21 cellular contexts compared by ENCODE assay signal in the genomic region with DNA sequence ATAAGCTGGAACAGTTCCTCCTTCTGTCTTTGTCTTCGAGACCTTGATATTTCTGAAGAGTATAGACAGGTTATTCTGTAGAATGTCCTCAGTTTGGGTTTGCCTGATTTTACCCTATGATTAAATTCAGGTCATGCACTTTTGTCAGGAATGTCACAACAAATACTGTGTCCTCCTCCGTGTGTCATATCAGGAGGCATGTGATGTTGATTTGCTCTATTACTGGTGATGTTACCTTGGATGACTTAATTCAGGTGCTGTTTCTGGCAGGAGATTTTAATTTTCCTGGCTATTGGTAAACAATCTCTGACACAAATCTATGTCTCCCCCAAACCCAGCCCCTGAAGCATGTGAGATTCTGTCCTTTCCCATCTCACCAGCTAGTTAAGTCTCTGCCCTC. TPM values are rescaled to one million over a fixed set of nuclear protein-coding genes. Genes with fewer than 3 reads are reported as not detected.
DNase-seq lines count a peak whose midpoint lies in the region; ATAC-seq and TF ChIP-seq lines count a peak whose summit lies in the region.
"Had no signal": no experiment of that assay in that cellular context is flagged by ENCODE, and none has a peak within 500 bp of the region (broad histone marks: within the 10 kb centered on the region; RNA-seq: fewer than 3 reads in every experiment).

No MANE protein-coding gene starts in this region.

- DNase-seq in Calu3 = no peak
- peak in 1 of 2 experiments; percentile 49 for DNase-seq in PC-9
- DNase-seq in naive B cell = peak; percentile 26
- DNase-seq in DMS153 (lab: John Stamatoyannopoulos, UW) = no peak
- DNase-seq in esophagus squamous epithelium (lab: John Stamatoyannopoulos, UW) = no peak
- DNase-seq: colonic mucosa, DMS79, GM23248, kidney, lower lobe of right lung, NCI-H1436 treated with DMSO at 0.1 percent for 48 hours, NCI-H510A, SK-N-SH, T1000 had no signal

- CTCF ChIA-PET in Calu3 (lab: Charles Lee) = interaction anchor here (0.6 kb wide), 2 partner anchors 10 to 785 kb away, joined by 3 read pairs; no protein-coding TSS in a partner anchor
- CTCF ChIA-PET in PC-9 (lab: Charles Lee) = interaction anchor here (0.7 kb wide), 1 partner anchor 401 kb away, joined by 3 read pairs; no protein-coding TSS in a partner anchor

- H3K36me3 Mint-ChIP-seq in Calu3 (ENCODE audit: insufficient read depth, unreplicated experiment) (peaks cover 14% of the 10 kb centered on the region), naive B cell (peaks cover 4 to 8% of the 10 kb centered on the region in 2 donors)
- H3K36me3 Mint-ChIP-seq: neural progenitor cell had no signal

- H3K4me3 Mint-ChIP-seq in Calu3 (ENCODE audit: low read depth, unreplicated experiment) (no peak overlapping the region), naive B cell (peak overlapping the region; percentile 5 to 87 (median 50))
- H3K4me3 Mint-ChIP-seq: endodermal cell, neural progenitor cell had no signal

- peaks cover 7% of the 10 kb centered on the region; the same call in 1 of the 2 replicates for H3K79me2 ChIP-seq in PC-9 (ENCODE audit: low read depth)

- 0 out of 22 replicates have a peak, but pooled peaks cover 0 to 7% (median 0%) of the 10 kb centered on the region in 11 experiments for H3K9me3 ChIP-seq in BLaER1 treated with 17β-estradiol and CSF1 and Interleukin-3, amounts not matched to agents 10 nM and 100 nM (replicated peaks in 1 of 11)
- no peaks in the 10 kb centered on the region for H3K9me3 ChIP-seq in PC-9 (ENCODE audit: insufficient read depth, low read depth)
- no peaks in the 10 kb centered on the region for H3K9me3 ChIP-seq in esophagus squamous epithelium
- H3K9me3 ChIP-seq: colonic mucosa, gastroesophageal sphincter, lower lobe of right lung, SK-N-SH had no signal

- H3K4me1 ChIP-seq in BLaER1 treated with 17β-estradiol and CSF1 and Interleukin-3, amounts not matched to agents 10 nM and 100 nM = peaks cover 22 to 41% (median 28%) of the 10 kb centered on the region in 10 experiments
- H3K4me1 ChIP-seq in PC-9 (replicated peaks; ENCODE audit: insufficient read depth) (peaks cover 47% of the 10 kb centered on the region), esophagus squamous epithelium (peaks cover 0 to 7% (median 0%) of the 10 kb centered on the region in 3 donors)
- H3K4me1 ChIP-seq: colonic mucosa, gastroesophageal sphincter, lower lobe of right lung, neural progenitor cell had no signal

- H2AFZ ChIP-seq in PC-9 = no peak overlapping the region
- H2AFZ ChIP-seq: GM23248, neural progenitor cell had no signal

- H3K27ac Mint-ChIP-seq in Calu3 (ENCODE audit: unreplicated experiment) = peak overlapping the region; percentile 80
- H3K27ac Mint-ChIP-seq in naive B cell = peak overlapping the region; percentile 90 to 99 (median 97)
- H3K27ac Mint-ChIP-seq: neural progenitor cell had no signal

- peak overlapping the region in 6 of 11 experiments; percentile 31 to 66 (median 60); a peak in 10 of 22 replicates for H3K4me2 ChIP-seq in BLaER1 treated with 17β-estradiol and CSF1 and Interleukin-3, amounts not matched to agents 10 nM and 100 nM
- peak overlapping the region; percentile 59 for H3K4me2 ChIP-seq in PC-9
- H3K4me2 ChIP-seq: neural progenitor cell, SK-N-SH had no signal

- no peaks in the 10 kb centered on the region for H3K27me3 Mint-ChIP-seq in Calu3 (ENCODE audit: unreplicated experiment)
- no peaks in the 10 kb centered on the region for H3K27me3 Mint-ChIP-seq in naive B cell
- H3K27me3 Mint-ChIP-seq: CD8-positive, alpha-beta memory T cell had no signal

- intact Hi-C loops in Calu3 (cut with micrococcal nuclease; ENCODE audit: unreplicated experiment) = loop anchor here (2.0 kb wide), 1 partner anchor 45 kb away; no protein-coding TSS in a partner anchor
- intact Hi-C loops in PC-9 (cut with micrococcal nuclease; ENCODE audit: unreplicated experiment) = loop anchor here (1.0 kb wide), 2 partner anchors 11 to 45 kb away; no protein-coding TSS in a partner anchor
- intact Hi-C loops in esophagus squamous epithelium (cut with DNase I) = no loop called here

- 81 to 87% methylated on average over 2 of the region's 2 CpGs for WGBS in esophagus squamous epithelium, 2 donors

- peaks cover 0 to 33% (median 13%) of the 10 kb centered on the region in 11 experiments; a peak in 11 of 22 replicates for H3K36me3 ChIP-seq in BLaER1 treated with 17β-estradiol and CSF1 and Interleukin-3, amounts not matched to agents 10 nM and 100 nM
- no peaks in the 10 kb centered on the region for H3K36me3 ChIP-seq in PC-9 (ENCODE audit: low read depth)
- peaks cover 0 to 33% (median 0%) of the 10 kb centered on the region in 3 donors for H3K36me3 ChIP-seq in esophagus squamous epithelium
- H3K36me3 ChIP-seq: colonic mucosa, neural progenitor cell had no signal

- TF ChIP-seq POLR2A in esophagus squamous epithelium (IDR thresholded peaks at IDR 0.05) = no peak

- H3K27me3 ChIP-seq in BLaER1 treated with 17β-estradiol and CSF1 and Interleukin-3, amounts not matched to agents 10 nM and 100 nM = no peaks in the 10 kb centered on the region
- H3K27me3 ChIP-seq in PC-9 (ENCODE audit: insufficient read depth, low read depth) (no peaks in the 10 kb centered on the region), esophagus squamous epithelium (no peaks in the 10 kb centered on the region)
- H3K27me3 ChIP-seq: colonic mucosa, gastroesophageal sphincter, neural progenitor cell had no signal

- H3K4me3 ChIP-seq in BLaER1 treated with 17β-estradiol and CSF1 and Interleukin-3, amounts not matched to agents 10 nM and 100 nM = no peak overlapping the region
- H3K4me3 ChIP-seq in PC-9 (no peak overlapping the region), esophagus squamous epithelium (no peak overlapping the region)
- H3K4me3 ChIP-seq: colonic mucosa, gastroesophageal sphincter, GM23248, lower lobe of right lung, neural progenitor cell had no signal

- peak overlapping the region in 1 of 11 experiments; percentile 24; a peak in 1 of 22 replicates for H3K9ac ChIP-seq in BLaER1 treated with 17β-estradiol and CSF1 and Interleukin-3, amounts not matched to agents 10 nM and 100 nM
- H3K9ac ChIP-seq: GM23248, neural progenitor cell, SK-N-SH had no signal

- no peaks in the 10 kb centered on the region; the same call in 1 of the 2 replicates for H3K9me2 ChIP-seq in PC-9 (ENCODE audit: insufficient read depth)
- H3K9me2 ChIP-seq: SK-N-SH had no signal

- peaks cover 4% of the 10 kb centered on the region for H3K9me3 Mint-ChIP-seq in Calu3 (ENCODE audit: low read depth, unreplicated experiment)
- H3K9me3 Mint-ChIP-seq in naive B cell = peaks cover 0 to 10% (median 6%) of the 10 kb centered on the region in 7 donors
- H3K9me3 Mint-ChIP-seq: CD8-positive, alpha-beta memory T cell; neural progenitor cell had no signal

- no peak for ATAC-seq in naive B cell (ENCODE audit: low read depth in 2 of 2)
- ATAC-seq in GM19452 (IDR thresholded peaks at IDR 0.05; ENCODE audit: unreplicated experiment) = no peak
- ATAC-seq in HG02623 (IDR thresholded peaks at IDR 0.05; ENCODE audit: unreplicated experiment) = no peak
- ATAC-seq: gastroesophageal sphincter had no signal

- BruUV-seq in Calu3 (replicated peaks; lab: Mats Ljungman, UMichigan) = no TSS peak
- BruUV-seq in PC-9 (replicated peaks; lab: Mats Ljungman, UMichigan) = no TSS peak

- no peaks in the 10 kb centered on the region for H4K20me1 ChIP-seq in BLaER1 treated with 17β-estradiol and CSF1 and Interleukin-3, amounts not matched to agents 10 nM and 100 nM
- no peaks in the 10 kb centered on the region for H4K20me1 ChIP-seq in PC-9 (ENCODE audit: insufficient read depth)

- H3K4me1 Mint-ChIP-seq in Calu3 (ENCODE audit: low read depth, unreplicated experiment) (peaks cover 41% of the 10 kb centered on the region), naive B cell (peaks cover 49 to 88% (median 54%) of the 10 kb centered on the region in 3 donors)
- H3K4me1 Mint-ChIP-seq: neural progenitor cell had no signal

- peak overlapping the region in 4 of 11 experiments; percentile 12 to 66 (median 57); a peak in 4 of 22 replicates for H3K27ac ChIP-seq in BLaER1 treated with 17β-estradiol and CSF1 and Interleukin-3, amounts not matched to agents 10 nM and 100 nM
- peak overlapping the region; percentile 98 for H3K27ac ChIP-seq in PC-9
- H3K27ac ChIP-seq in esophagus squamous epithelium = no peak overlapping the region
- H3K27ac ChIP-seq: colonic mucosa, gastroesophageal sphincter, GM23248, lower lobe of right lung, neural progenitor cell had no signal

- TF ChIP-seq CTCF in Calu3 (IDR thresholded peaks at IDR 0.05; ENCODE audit: unreplicated experiment) (no peak), PC-9 (conservative IDR thresholded peaks at IDR 0.05) (no peak), esophagus squamous epithelium (IDR thresholded peaks at IDR 0.05) (no peak)

- POLR2A ChIA-PET in PC-9 (lab: Charles Lee; ENCODE audit: unreplicated experiment) = no interaction called here

- peaks cover 36% of the 10 kb centered on the region for H3F3A ChIP-seq in PC-9 (ENCODE audit: insufficient read depth, low read depth)

RNA-seq across cellular contexts. Expression of gene CHMP4B, which starts 33.3 kb away (rescaled TPM):
- 234 and 245 TPM in 2 replicates for total RNA-seq in Calu3 (2022)
- 176 and 180 TPM in 2 replicates for total RNA-seq in PC-9 (2021)
- 1 to 10 TPM; 1.3 to 8.0 (median 7.2) TPM for polyA plus RNA-seq in naive B cell (ENCODE audit: low read depth in 6 of 6)
- 100 to 1,000 TPM in 2 of 4 donors, 10 to 100 TPM in 2; 77.2 to 147 (median 107) TPM for total RNA-seq in esophagus squamous epithelium

RNA-seq across cellular contexts. Expression of gene ZNF341, which starts 46.0 kb away (rescaled TPM):
- total RNA-seq in Calu3 (2022) (10.2 and 12.9 TPM in 2 replicates), PC-9 (2021) (5.2 and 5.6 TPM in 2 replicates), esophagus squamous epithelium (1 to 10 TPM; 1.7 to 4.0 (median 3.2) TPM)
- polyA plus RNA-seq in naive B cell (ENCODE audit: low read depth in 6 of 6) = 1 to 10 TPM; 1.1 to 4.5 (median 2.4) TPM

RNA-seq across cellular contexts. Expression of gene PXMP4, which starts 57.7 kb away (rescaled TPM):
- total RNA-seq in Calu3 (2022) (18.7 and 20.3 TPM in 2 replicates), PC-9 (2021) (12.2 and 19.1 TPM in 2 replicates), esophagus squamous epithelium (10 to 100 TPM in 2 of 4 donors, 1 to 10 TPM in 2; 3.4 to 11.7 (median 7.6) TPM)
- polyA plus RNA-seq in naive B cell (ENCODE audit: low read depth in 6 of 6) = 10 to 100 TPM in 1 of 6 donors, 1 to 10 TPM in 4, not detected in 1; 7.0 to 10.6 (median 8.2) TPM
